In the genomic region with DNA sequence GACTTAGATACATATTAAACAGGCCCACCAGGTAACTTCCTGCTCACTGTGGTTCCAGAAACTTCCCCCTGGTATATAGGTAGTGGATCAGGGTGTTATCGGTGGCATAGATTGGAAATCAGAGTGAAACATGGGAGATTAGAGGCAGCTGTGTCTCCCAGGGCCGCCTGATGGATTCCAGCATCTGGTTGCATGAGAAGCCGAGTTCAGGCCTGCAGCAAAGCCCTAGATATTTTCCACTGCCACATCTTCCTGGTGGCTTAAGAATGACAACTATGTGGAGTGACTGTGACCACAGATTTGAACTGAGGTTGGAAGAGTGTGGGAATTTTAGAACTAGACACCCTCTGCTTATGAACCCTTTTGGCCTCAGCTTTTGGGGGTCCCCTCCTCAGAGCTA, we compare ENCODE assay signal across 1 cellular context.
TF ChIP-seq lines count a peak whose summit lies in the region.

No MANE protein-coding gene starts in this region.

TF ChIP-seq in H1, 55 proteins besides CTCF, POLR2A, EP300 and RAD21:
- TF ChIP-seq SP2 (IDR thresholded peaks at IDR 0.05; ENCODE audit: low read length) (no peak), SIX5 (IDR thresholded peaks at IDR 0.05; ENCODE audit: low read depth, low read length) (no peak), TAF7 (optimal IDR thresholded peaks at IDR 0.05; ENCODE audit: borderline replicate concordance, low read depth, low read length) (no peak), KDM4A (IDR thresholded peaks at IDR 0.05; ENCODE audit: low read depth, low read length, severe bottlenecking) (no peak), CBX8 (IDR thresholded peaks at IDR 0.05; ENCODE audit: borderline replicate concordance, low read depth, low read length) (no peak), KDM5A (IDR thresholded peaks at IDR 0.05; ENCODE audit: low read length) (no peak), SUZ12 (IDR thresholded peaks at IDR 0.05; ENCODE audit: low read length) (no peak), EGR1 (IDR thresholded peaks at IDR 0.05; ENCODE audit: borderline replicate concordance, low read depth, low read length) (no peak), CEBPB (IDR thresholded peaks at IDR 0.05; ENCODE audit: low read depth, low read length) (no peak), SAP30 (IDR thresholded peaks at IDR 0.05; ENCODE audit: insufficient read depth, insufficient replicate concordance, low read length) (no peak), RBBP5 (IDR thresholded peaks at IDR 0.05; ENCODE audit: borderline replicate concordance, low read depth, low read length) (no peak)
